In genomic region chr7:140479062-140479738, GRCh38 we compare ENCODE assay signal across 8 cellular contexts. TPM values are rescaled to one million over a fixed set of nuclear protein-coding genes. Genes with fewer than 3 reads are reported as not detected.
DNase-seq lines count a peak whose midpoint lies in the region; ATAC-seq and TF ChIP-seq lines count a peak whose summit lies in the region.

Gene MKRN1 (minus strand): TSS chr7:140479505. CDS start chr7:140479344, 161 bp downstream.

- H3K4me3 ChIP-seq in BJ (ENCODE audit: low read depth, low read length), result peak within 1 kb of the TSS; percentile 98

- H3K9me3 Mint-ChIP-seq in activated CD4-positive, alpha-beta T cell treated with anti-CD3 and anti-CD28 coated beads, Interleukin-2, amount 10 ng/mL, durations not matched to agents 7 days and 5 days, result no peaks in the 10 kb centered on the region

- H3K27ac Mint-ChIP-seq in activated CD4-positive, alpha-beta T cell treated with anti-CD3 and anti-CD28 coated beads, Interleukin-2, amount 10 ng/mL, durations not matched to agents 7 days and 5 days, result peak within 1 kb of the TSS; percentile 97

- POLR2A ChIA-PET in BJ (lab: Charles Lee), result no interaction called here
- POLR2A ChIA-PET in activated CD4-positive, alpha-beta T cell treated with anti-CD3 and anti-CD28 coated beads, Interleukin-2, amount 10 ng/mL, durations not matched to agents 7 days and 5 days (lab: Charles Lee), result no interaction called here

- ATAC-seq in GM19324 (IDR thresholded peaks at IDR 0.05; ENCODE audit: low FRiP score, unreplicated experiment) (peak; percentile 93), HG03469 (IDR thresholded peaks at IDR 0.05; ENCODE audit: unreplicated experiment) (peak; percentile 84)

- H3K27me3 ChIP-seq in BJ (ENCODE audit: control insufficient read depth, insufficient read depth, low read length), result peaks cover 3% of the 10 kb centered on the region; the same call in 1 of the 2 replicates

- peak within 1 kb of the TSS; percentile 96 for H3K4me3 Mint-ChIP-seq in activated CD4-positive, alpha-beta T cell treated with anti-CD3 and anti-CD28 coated beads, Interleukin-2, amount 10 ng/mL, durations not matched to agents 7 days and 5 days

- no peak for TF ChIP-seq CTCF in BJ (IDR thresholded peaks at IDR 0.05; ENCODE audit: insufficient read depth, low read depth, low read length)

- no peaks in the 10 kb centered on the region for H3K36me3 ChIP-seq in BJ (ENCODE audit: control insufficient read depth, insufficient read depth, low read length)

- CTCF ChIA-PET in BJ (lab: Yijun Ruan, JAX), result interaction anchor here (0.5 kb wide), 1 partner anchor 40 kb away, joined by 3 read pairs; no protein-coding TSS in a partner anchor
- CTCF ChIA-PET in activated CD4-positive, alpha-beta T cell treated with anti-CD3 and anti-CD28 coated beads, Interleukin-2, amount 10 ng/mL, durations not matched to agents 7 days and 5 days (lab: Charles Lee), result interaction anchor here (0.5 to 1.5 kb wide), 5 partner anchors 12 to 1462 kb away, joined by 3 to 4 read pairs (median 4); no protein-coding TSS in a partner anchor

- DNase-seq in BJ (ENCODE audit: low read depth) (peak; percentile 66), NCI-H526 treated with DMSO at 0.1 percent for 48 hours (lab: John Stamatoyannopoulos, UW) (peak; percentile 98), cortex of kidney (lab: John Stamatoyannopoulos, UW) (peak; percentile 76), left kidney (ENCODE audit: low read depth, low spot score) (peak; percentile 99)
- DNase-seq in activated CD4-positive, alpha-beta T cell treated with anti-CD3 and anti-CD28 coated beads, Interleukin-2, amount 10 ng/mL, durations not matched to agents 7 days and 5 days, result peak; percentile 94
- peak; percentile 94 to 96 for DNase-seq in stimulated activated CD4-positive, alpha-beta T cell treated with anti-CD3 and anti-CD28 coated beads, Interleukin-2, amount 100 ng/mL, for 24 hours

- H3K36me3 Mint-ChIP-seq in activated CD4-positive, alpha-beta T cell treated with anti-CD3 and anti-CD28 coated beads, Interleukin-2, amount 10 ng/mL, durations not matched to agents 7 days and 5 days (ENCODE audit: low read depth), result peaks cover 8% of the 10 kb centered on the region

- H3K27me3 Mint-ChIP-seq in activated CD4-positive, alpha-beta T cell treated with anti-CD3 and anti-CD28 coated beads, Interleukin-2, amount 10 ng/mL, durations not matched to agents 7 days and 5 days, result peaks cover 6% of the 10 kb centered on the region

- peaks cover 32% of the 10 kb centered on the region for H3K4me1 Mint-ChIP-seq in activated CD4-positive, alpha-beta T cell treated with anti-CD3 and anti-CD28 coated beads, Interleukin-2, amount 10 ng/mL, durations not matched to agents 7 days and 5 days

RNA-seq across cellular contexts. Expression of gene MKRN1, which starts in this region (rescaled TPM):
- polyA plus RNA-seq in BJ (2011; rRNA removed), result 61.2 and 62.9 TPM in 2 replicates
- 42.8 and 51.0 TPM in 2 replicates for polyA minus RNA-seq in BJ (2011; rRNA and poly(A)+ RNA removed)
- total RNA-seq in activated CD4-positive, alpha-beta T cell treated with anti-CD3 and anti-CD28 coated beads, Interleukin-2, amount 10 ng/mL, durations not matched to agents 7 days and 5 days, result 10 to 100 TPM; 84.5 to 86.9 TPM

Comparison
In these comparisons a context has a peak if more than half of its experiments do, and no peak if none do; other contexts are left out.
1. Peak in every context shown above with its lines: DNase-seq, ATAC-seq and H3K4me3 ChIP-seq.